In genomic region chr3:140942221-140943104, GRCh38 we compare ENCODE assay signal across 8 cellular contexts. TPM values are rescaled to one million over a fixed set of nuclear protein-coding genes. Genes with fewer than 3 reads are reported as not detected.
DNase-seq lines count a peak whose midpoint lies in the region; ATAC-seq and TF ChIP-seq lines count a peak whose summit lies in the region.

No MANE protein-coding gene starts in this region.

- peak overlapping the region; percentile 91 to 99 (median 97) for H3K27ac Mint-ChIP-seq in CD4-positive, alpha-beta memory T cell
- H3K27ac Mint-ChIP-seq in activated naive CD4-positive, alpha-beta T cell treated with anti-CD3 and anti-CD28 coated beads for 36 hours: peak overlapping the region; percentile 27

- H3K36me3 ChIP-seq in CD4-positive, alpha-beta memory T cell (ENCODE audit: insufficient read depth, low read length): no peaks in the 10 kb centered on the region
- H3K36me3 ChIP-seq in Peyer's patch (no peaks in the 10 kb centered on the region), upper lobe of left lung (no peaks in the 10 kb centered on the region)

- TF ChIP-seq CTCF in Peyer's patch (IDR thresholded peaks at IDR 0.05): peak in 1 of 6 experiments; percentile 7
- TF ChIP-seq CTCF in omental fat pad (IDR thresholded peaks at IDR 0.05): no peak
- no peak for TF ChIP-seq CTCF in upper lobe of left lung (IDR thresholded peaks at IDR 0.05)

- peaks cover 28% of the 10 kb centered on the region for H3K4me1 ChIP-seq in CD4-positive, alpha-beta memory T cell (ENCODE audit: insufficient read depth, low read length)
- peaks cover 0 to 29% (median 3%) of the 10 kb centered on the region in 4 donors for H3K4me1 ChIP-seq in Peyer's patch
- H3K4me1 ChIP-seq in upper lobe of left lung: peaks cover 20 to 24% (median 23%) of the 10 kb centered on the region in 4 donors

- 1 to 3% methylated on average over 5 to 32 of the region's 56 CpGs for WGBS in upper lobe of left lung, 2 donors

- peak; percentile 35 for ATAC-seq in GM19328 (IDR thresholded peaks at IDR 0.05; ENCODE audit: unreplicated experiment)
- peak; percentile 29 for ATAC-seq in HG03457 (IDR thresholded peaks at IDR 0.05; ENCODE audit: unreplicated experiment)
- ATAC-seq in omental fat pad (ENCODE audit: low FRiP score): peak; percentile 49
- peak; percentile 83 to 85 for ATAC-seq in upper lobe of left lung (ENCODE audit: low FRiP score in 2 of 2)

- peak overlapping the region; percentile 75 for H3K27ac ChIP-seq in CD4-positive, alpha-beta memory T cell (ENCODE audit: low read depth, low read length)
- H3K27ac ChIP-seq in Peyer's patch (peak overlapping the region; percentile 93 to 99 (median 97)), upper lobe of left lung (peak overlapping the region; percentile 95 to 98 (median 96))

- no peaks in the 10 kb centered on the region for H3K9me3 ChIP-seq in CD4-positive, alpha-beta memory T cell (ENCODE audit: control insufficient read depth in 1 of 2, low read length in 2 of 2)
- no peaks in the 10 kb centered on the region for H3K9me3 ChIP-seq in Peyer's patch
- H3K9me3 ChIP-seq in upper lobe of left lung: no peaks in the 10 kb centered on the region

- peak overlapping the region; percentile 89 to 99 (median 93) for H3K4me3 Mint-ChIP-seq in CD4-positive, alpha-beta memory T cell
- H3K4me3 Mint-ChIP-seq in activated naive CD4-positive, alpha-beta T cell treated with anti-CD3 and anti-CD28 coated beads for 36 hours: peak overlapping the region; percentile 89

- H3K27me3 ChIP-seq in CD4-positive, alpha-beta memory T cell (ENCODE audit: insufficient read depth, low read length): no peaks in the 10 kb centered on the region
- H3K27me3 ChIP-seq in Peyer's patch: no peaks in the 10 kb centered on the region
- no peaks in the 10 kb centered on the region for H3K27me3 ChIP-seq in upper lobe of left lung

- intact Hi-C loops in CD4-positive, alpha-beta memory T cell (cut with micrococcal nuclease): loop anchor here (2.0 to 10.0 kb wide), 2 partner anchors 44 to 1502 kb away; partner anchors contain the start of gene XRN1
- intact Hi-C loops in activated naive CD4-positive, alpha-beta T cell treated with anti-CD3 and anti-CD28 coated beads for 36 hours (cut with micrococcal nuclease): loop anchor here (5.0 to 10.0 kb wide), 4 partner anchors 855 to 1505 kb away; partner anchors contain the start of genes ATP1B3, NMNAT3 and XRN1

- peaks cover 0 to 2% (median 0%) of the 10 kb centered on the region in 8 donors for H3K9me3 Mint-ChIP-seq in CD4-positive, alpha-beta memory T cell
- H3K9me3 Mint-ChIP-seq in activated naive CD4-positive, alpha-beta T cell treated with anti-CD3 and anti-CD28 coated beads for 36 hours: no peaks in the 10 kb centered on the region

- TF ChIP-seq EP300 in upper lobe of left lung (IDR thresholded peaks at IDR 0.05): no peak

- POLR2A ChIA-PET in CD4-positive, alpha-beta memory T cell (lab: Charles Lee; ENCODE audit: partially characterized antibody): interaction anchor here (1.0 to 1.3 kb wide), 4 partner anchors 14 to 855 kb away, joined by 3 to 9 read pairs (median 4); partner anchors contain the start of gene PXYLP1

- peaks cover 27 to 62% (median 44%) of the 10 kb centered on the region in 4 donors for H3K4me1 Mint-ChIP-seq in CD4-positive, alpha-beta memory T cell
- H3K4me1 Mint-ChIP-seq in activated naive CD4-positive, alpha-beta T cell treated with anti-CD3 and anti-CD28 coated beads for 36 hours (ENCODE audit: low read depth): peaks cover 40% of the 10 kb centered on the region

- peak overlapping the region; percentile 64 to 90 for H3K4me3 ChIP-seq in CD4-positive, alpha-beta memory T cell (ENCODE audit: low read length in 2 of 2)
- H3K4me3 ChIP-seq in Peyer's patch (peak overlapping the region; percentile 82 to 92 (median 86)), upper lobe of left lung (peak overlapping the region; percentile 78 to 84 (median 80))

- TF ChIP-seq POLR2A in Peyer's patch (IDR thresholded peaks at IDR 0.05): peak in 1 of 2 donors; percentile 17
- TF ChIP-seq POLR2A in upper lobe of left lung (IDR thresholded peaks at IDR 0.05): no peak

- peak in 3 of 5 donors; percentile 40 to 50 (median 40) for DNase-seq in CD4-positive, alpha-beta memory T cell
- DNase-seq in Peyer's patch (peak; percentile 40 to 77 (median 72)), glomerular visceral epithelial cell (ENCODE audit: extremely low spot score) (peak; percentile 61), omental fat pad (ENCODE audit: low spot score) (peak; percentile 27), upper lobe of left lung (peak; percentile 61 to 90)
- DNase-seq in activated naive CD4-positive, alpha-beta T cell treated with anti-CD3 and anti-CD28 coated beads for 36 hours: peak; percentile 54

- CTCF ChIA-PET in CD4-positive, alpha-beta memory T cell (lab: Charles Lee; ENCODE audit: partially characterized antibody): interaction anchor here (1.0 to 1.2 kb wide), 2 partner anchors 20 to 289 kb away, joined by 3 read pairs; partner anchors contain the start of gene PXYLP1
- CTCF ChIA-PET in activated naive CD4-positive, alpha-beta T cell treated with anti-CD3 and anti-CD28 coated beads for 36 hours (lab: Charles Lee): interaction anchor here (1.1 to 1.3 kb wide), 2 partner anchors 251 to 294 kb away, joined by 3 read pairs; no protein-coding TSS in a partner anchor

- H3K36me3 Mint-ChIP-seq in CD4-positive, alpha-beta memory T cell: peaks cover 12 to 18% of the 10 kb centered on the region in 2 donors
- peaks cover 9% of the 10 kb centered on the region for H3K36me3 Mint-ChIP-seq in activated naive CD4-positive, alpha-beta T cell treated with anti-CD3 and anti-CD28 coated beads for 36 hours (ENCODE audit: low read depth)

- H3K27me3 Mint-ChIP-seq in CD4-positive, alpha-beta memory T cell: no peaks in the 10 kb centered on the region
- no peaks in the 10 kb centered on the region for H3K27me3 Mint-ChIP-seq in activated naive CD4-positive, alpha-beta T cell treated with anti-CD3 and anti-CD28 coated beads for 36 hours (ENCODE audit: low read depth)

RNA-seq across cellular contexts. Expression of gene SLC25A36, which starts 0.8 kb away (rescaled TPM):
- 10 to 100 TPM; 54.7 to 56.5 TPM for total RNA-seq in CD4-positive, alpha-beta memory T cell
- 10 to 100 TPM; 26.6 to 41.3 TPM for polyA plus RNA-seq in CD4-positive, alpha-beta memory T cell
- total RNA-seq in Peyer's patch (10 to 100 TPM; 49.3 to 87.9 (median 53.2) TPM), omental fat pad (10 to 100 TPM; 50.9 to 77.9 (median 55.4) TPM), upper lobe of left lung (100 to 1,000 TPM in 2 of 6 donors, 10 to 100 TPM in 4; 49.2 to 172 (median 81.8) TPM)
- total RNA-seq in activated naive CD4-positive, alpha-beta T cell treated with anti-CD3 and anti-CD28 coated beads for 36 hours: 10 to 100 TPM; 48.7 to 50.1 TPM

Comparison
In these comparisons a context has a peak if more than half of its experiments do, and no peak if none do; other contexts are left out.
1. Peak in every context shown above with its lines: DNase-seq, ATAC-seq, H3K4me3 ChIP-seq and H3K27ac ChIP-seq.
2. ATAC-seq: peak in every context shown above with its lines; median percentile 84 in upper lobe of left lung; 49 in omental fat pad; 35 in GM19328; 29 in HG03457.